In genomic region chr18:34697891-34698290, GRCh38 we compare ENCODE assay signal across 14 cellular contexts. TPM values are rescaled to one million over a fixed set of nuclear protein-coding genes. Genes with fewer than 3 reads are reported as not detected.
A peak's percentile ranks its signal among the peaks of the same experiment; 100 is the strongest.
DNase-seq lines count a peak whose midpoint lies in the region; ATAC-seq and TF ChIP-seq lines count a peak whose summit lies in the region.
"Had no signal": no experiment of that assay in that cellular context is flagged by ENCODE, and none has a peak within 500 bp of the region (broad histone marks: within the 10 kb centered on the region; RNA-seq: fewer than 3 reads in every experiment).

No MANE protein-coding gene starts in this region.

- no TSS peak for BruUV-seq in PC-3 (replicated peaks; lab: Mats Ljungman, UMichigan)

- H3K9me2 ChIP-seq in PC-3 (replicated peaks; ENCODE audit: low read length): no peaks in the 10 kb centered on the region

- no peaks in the 10 kb centered on the region for H3K27me3 ChIP-seq in PC-3 (ENCODE audit: low read length)
- H3K27me3 ChIP-seq: MG63 had no signal

- intact Hi-C loops in PC-3 (cut with micrococcal nuclease): no loop called here

- H3K27ac ChIP-seq in PC-3 (ENCODE audit: low read length): peak overlapping the region; percentile 71

- H3K36me3 ChIP-seq in PC-3 (ENCODE audit: low read depth, low read length): no peaks in the 10 kb centered on the region
- H3K36me3 ChIP-seq: BE2C, MG63 had no signal

- peaks cover 15% of the 10 kb centered on the region for H3K4me1 ChIP-seq in PC-3 (ENCODE audit: insufficient read depth, low read length)
- H3K4me1 ChIP-seq: BE2C had no signal

- H3K4me3 ChIP-seq in PC-3 (ENCODE audit: low read length) (no peak overlapping the region), epithelial cell of esophagus (ENCODE audit: low read length) (no peak overlapping the region)
- H3K4me3 ChIP-seq: MG63 had no signal

- CTCF ChIA-PET in PC-3 (lab: Charles Lee): no interaction called here

- POLR2A ChIA-PET in PC-3 (lab: Charles Lee; ENCODE audit: unreplicated experiment): no interaction called here

- H2AFZ ChIP-seq in PC-3 (ENCODE audit: low read length): no peak overlapping the region

- DNase-seq in COLO668 (lab: John Stamatoyannopoulos, UW; ENCODE audit: unreplicated experiment) (peak; percentile 76), DMS53 treated with DMSO at 0.1 percent for 48 hours (lab: John Stamatoyannopoulos, UW; ENCODE audit: unreplicated experiment) (peak; percentile 34), PC-3 (no peak), epithelial cell of esophagus (ENCODE audit: low read depth) (peak; percentile 97), anterior cingulate cortex (lab: John Stamatoyannopoulos, UW) (no peak)
- DNase-seq: activated CD4-positive, CD25-positive, alpha-beta regulatory T cell treated with anti-CD3 and anti-CD28 coated beads, Interleukin-2, amount 50 U/mL, for 72 hours; activated CD8-positive, alpha-beta memory T cell treated with anti-CD3 and anti-CD28 coated beads, Interleukin-2, amount 50 U/mL, for 48 hours; BE2C; cortex of kidney; MG63; NCI-H187 treated with DMSO at 0.1 percent for 48 hours; NCI-H524 treated with DMSO at 0.1 percent for 48 hours had no signal

- no peaks in the 10 kb centered on the region for H3K79me2 ChIP-seq in PC-3 (ENCODE audit: low read length)

- ATAC-seq in PC-3 (no peak), HG02884 (IDR thresholded peaks at IDR 0.05; ENCODE audit: unreplicated experiment) (no peak), HG02970 (IDR thresholded peaks at IDR 0.05; ENCODE audit: low FRiP score, unreplicated experiment) (no peak)

- H3F3A ChIP-seq in PC-3 (ENCODE audit: low read length, unreplicated experiment): no peaks in the 10 kb centered on the region

- H3K4me2 ChIP-seq in PC-3 (ENCODE audit: low read length): 0 out of 2 replicates have a peak overlapping the region, but pooled peaks have one; percentile 41

- no peaks in the 10 kb centered on the region for H3K9me3 ChIP-seq in PC-3 (ENCODE audit: low read length)
- H3K9me3 ChIP-seq: BE2C, MG63 had no signal

- no peak overlapping the region for H3K9ac ChIP-seq in PC-3 (ENCODE audit: low read length)

- H4K20me1 ChIP-seq in PC-3 (ENCODE audit: low read length): no peaks in the 10 kb centered on the region

- TF ChIP-seq CTCF in PC-3 (conservative IDR thresholded peaks at IDR 0.05; ENCODE audit: low read depth, low read length) (no peak), epithelial cell of esophagus (IDR thresholded peaks at IDR 0.05; ENCODE audit: insufficient read depth, low read depth, low read length, missing control alignments) (no peak)

RNA-seq across cellular contexts. Expression of gene DTNA, which starts 12.2 kb away (rescaled TPM):
- 7.8 and 11.6 TPM in 2 replicates for total RNA-seq in PC-3 (2014; rRNA removed)

Comparison
In these comparisons a context has a peak if more than half of its experiments do, and no peak if none do; other contexts are left out.
1. DNase-seq: peak in COLO668 (single experiment), DMS53 treated with DMSO at 0.1 percent for 48 hours (single experiment) and epithelial cell of esophagus (single experiment); none in PC-3 (single experiment) and anterior cingulate cortex (0 of 58).